Comparison of ENCODE assay signal across 13 cellular contexts in the genomic region with DNA sequence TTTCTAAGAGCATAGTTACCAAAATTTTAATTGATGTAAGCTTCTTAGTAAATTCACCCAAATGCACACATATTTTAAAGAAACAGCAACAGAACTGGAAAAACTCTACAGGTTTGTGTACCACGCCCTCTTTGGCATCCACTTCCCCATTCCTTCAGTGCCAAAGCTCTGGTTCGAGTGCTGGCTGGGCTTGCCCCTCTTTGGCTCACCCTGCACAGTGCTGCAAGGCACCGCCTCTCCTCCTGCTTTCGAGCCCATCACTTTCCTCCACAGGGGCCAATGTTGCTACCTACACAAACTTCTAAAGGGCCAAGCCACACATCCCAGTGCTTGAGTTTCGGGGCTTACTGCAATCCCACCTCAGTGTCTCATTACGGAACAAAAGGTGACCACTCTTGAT. TPM values are rescaled to one million over a fixed set of nuclear protein-coding genes. Genes with fewer than 3 reads are reported as not detected.
A peak's percentile ranks its signal among the peaks of the same experiment; 100 is the strongest.
DNase-seq lines count a peak whose midpoint lies in the region; ATAC-seq and TF ChIP-seq lines count a peak whose summit lies in the region.
"Had no signal": no experiment of that assay in that cellular context is flagged by ENCODE, and none has a peak within 500 bp of the region (broad histone marks: within the 10 kb centered on the region; RNA-seq: fewer than 3 reads in every experiment).

No MANE protein-coding gene starts in this region.

- DNase-seq in ACHN: peak; percentile 53
- DNase-seq in left lung: no peak
- no peak for DNase-seq in NCI-H1694 (lab: John Stamatoyannopoulos, UW)
- DNase-seq in COLO668 (lab: John Stamatoyannopoulos, UW; ENCODE audit: unreplicated experiment): no peak
- no peak for DNase-seq in SK-N-DZ (ENCODE audit: low spot score)
- no peak for DNase-seq in effector memory CD8-positive, alpha-beta T cell
- DNase-seq: activated CD4-positive, alpha-beta T cell treated with anti-CD3 and anti-CD28 coated beads, Interleukin-2, amount 50 U/mL, for 4 hours; activated naive CD4-positive, alpha-beta T cell treated with anti-CD3 and anti-CD28 coated beads, Interleukin-2, amount 10 ng/mL, durations not matched to agents 7 days and 5 days; CD8-positive, alpha-beta memory T cell had no signal

- H3K36me3 Mint-ChIP-seq in effector memory CD8-positive, alpha-beta T cell (ENCODE audit: insufficient read depth): no peaks in the 10 kb centered on the region
- H3K36me3 Mint-ChIP-seq: CD8-positive, alpha-beta memory T cell had no signal

- H3K4me3 ChIP-seq in HUES48 (ENCODE audit: low read depth, low read length): no peak overlapping the region
- 0 out of 2 replicates have a peak overlapping the region, but pooled peaks have one; percentile 3 for H3K4me3 ChIP-seq in WI38 (ENCODE audit: low read depth, low read length)
- H3K4me3 ChIP-seq in left lung: no peak overlapping the region
- H3K4me3 ChIP-seq: skin epidermis had no signal

- H3K27me3 ChIP-seq in HUES48 (ENCODE audit: control insufficient read depth, insufficient read depth, low read length) (no peaks in the 10 kb centered on the region), left lung (no peaks in the 10 kb centered on the region)

- no peaks in the 10 kb centered on the region for H3K4me1 Mint-ChIP-seq in effector memory CD8-positive, alpha-beta T cell (ENCODE audit: low read depth in 2 of 2)
- H3K4me1 Mint-ChIP-seq: CD8-positive, alpha-beta memory T cell had no signal

- no peak overlapping the region for H3K4me3 Mint-ChIP-seq in effector memory CD8-positive, alpha-beta T cell
- H3K4me3 Mint-ChIP-seq: activated naive CD4-positive, alpha-beta T cell treated with anti-CD3 and anti-CD28 coated beads, Interleukin-2, amount 10 ng/mL, durations not matched to agents 7 days and 5 days; CD8-positive, alpha-beta memory T cell had no signal

- TF ChIP-seq CTCF in WI38 (IDR thresholded peaks at IDR 0.05; ENCODE audit: low read depth, low read length): no peak
- no peak for TF ChIP-seq CTCF in left lung (IDR thresholded peaks at IDR 0.05)

- peak; percentile 75 for ATAC-seq in left lung
- ATAC-seq in effector memory CD8-positive, alpha-beta T cell (replicated peaks): no peak

- no peaks in the 10 kb centered on the region for H3K9me3 Mint-ChIP-seq in effector memory CD8-positive, alpha-beta T cell
- H3K9me3 Mint-ChIP-seq: activated naive CD4-positive, alpha-beta T cell treated with anti-CD3 and anti-CD28 coated beads, Interleukin-2, amount 10 ng/mL, durations not matched to agents 7 days and 5 days; CD8-positive, alpha-beta memory T cell had no signal

- no peaks in the 10 kb centered on the region for H3K36me3 ChIP-seq in HUES48 (ENCODE audit: control insufficient read depth, insufficient read depth, low read length)
- H3K36me3 ChIP-seq in left lung: no peaks in the 10 kb centered on the region

- peaks cover 16% of the 10 kb centered on the region for H3K4me1 ChIP-seq in HUES48 (ENCODE audit: control insufficient read depth, insufficient read depth, low read length)
- peaks cover 28 to 38% of the 10 kb centered on the region in 2 donors for H3K4me1 ChIP-seq in left lung

- H3K27ac Mint-ChIP-seq in effector memory CD8-positive, alpha-beta T cell: no peak overlapping the region
- H3K27ac Mint-ChIP-seq: activated naive CD4-positive, alpha-beta T cell treated with anti-CD3 and anti-CD28 coated beads, Interleukin-2, amount 10 ng/mL, durations not matched to agents 7 days and 5 days; CD8-positive, alpha-beta memory T cell had no signal

- H3K27me3 Mint-ChIP-seq in effector memory CD8-positive, alpha-beta T cell: peaks cover 5 to 43% of the 10 kb centered on the region in 2 donors

- in situ Hi-C loops in ACHN (cut with HindIII; ENCODE audit: low pct_ligation_motif_present, low pct_unique_long_range_greater_than_20kb, low sequenced_read_pairs): no loop called here

- peak overlapping the region; percentile 29 for H3K27ac ChIP-seq in HUES48 (ENCODE audit: low read depth, low read length)
- H3K27ac ChIP-seq in left lung: peak overlapping the region; percentile 31 to 62
- H3K27ac ChIP-seq: HL-60 had no signal

- H3K9me3 ChIP-seq in HUES48 (ENCODE audit: control insufficient read depth, insufficient read depth, low read length) (no peaks in the 10 kb centered on the region), left lung (no peaks in the 10 kb centered on the region)

- intact Hi-C loops in left lung (cut with DNase I): no loop called here

- no peak overlapping the region for H3K9ac ChIP-seq in HUES48 (ENCODE audit: low read depth, low read length)

RNA-seq across cellular contexts. Expression of gene LRP11, which starts 9.6 kb away (rescaled TPM):
- 10 to 100 TPM; 40.9 to 42.6 TPM for total RNA-seq in left lung
- 21.8 and 25.4 TPM in 2 replicates for polyA plus RNA-seq in SK-N-DZ (2014; cell fraction: cytosol; rRNA removed)
- polyA plus RNA-seq in SK-N-DZ (2014; cell fraction: nucleus; rRNA removed): 15.9 and 19.2 TPM in 2 replicates

RNA-seq across cellular contexts. Expression of gene RAET1E, which starts 43.4 kb away (rescaled TPM):
- under 1 TPM; 0.35 to 0.50 TPM for total RNA-seq in left lung
- not detected in 2 replicates for polyA plus RNA-seq in SK-N-DZ (2014; cell fraction: cytosol; rRNA removed)
- polyA plus RNA-seq in SK-N-DZ (2014; cell fraction: nucleus; rRNA removed): not detected in 2 replicates
- total RNA-seq: CD8-positive, alpha-beta memory T cell had no signal
- polyA plus RNA-seq: CD8-positive, alpha-beta memory T cell had no signal
